7 cellular contexts compared by ENCODE assay signal in the genomic region with DNA sequence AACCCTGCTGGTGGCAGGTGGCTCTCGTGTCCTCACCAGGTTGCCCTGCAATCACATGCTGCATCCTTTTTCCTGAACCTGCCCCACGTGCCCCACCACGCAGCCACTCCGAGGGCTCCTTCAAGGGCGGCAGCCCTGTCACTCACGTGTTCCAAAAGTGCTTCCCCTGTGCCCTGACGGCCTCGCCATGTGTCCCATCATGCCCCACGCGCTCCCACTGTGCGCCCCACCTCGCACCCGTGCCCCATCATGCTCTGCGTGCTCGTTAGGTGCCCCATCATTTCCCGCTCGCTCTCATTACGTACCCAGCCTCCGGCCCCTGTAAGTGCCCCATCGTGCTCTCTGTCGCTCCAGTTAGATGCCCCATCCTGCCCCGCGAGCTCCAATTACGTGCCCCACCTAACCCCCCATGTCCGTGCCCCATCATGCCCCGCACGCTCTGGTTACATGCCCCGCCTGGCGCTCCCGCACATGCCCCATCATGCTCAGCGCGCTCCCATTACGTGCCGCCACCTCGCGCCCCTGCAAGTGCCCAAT. TPM values are rescaled to one million over a fixed set of nuclear protein-coding genes. Genes with fewer than 3 reads are reported as not detected.
"Had no signal": no experiment of that assay in that cellular context is flagged by ENCODE, and none has a peak within 500 bp of the region (broad histone marks: within the 10 kb centered on the region; RNA-seq: fewer than 3 reads in every experiment).

TSS of gene TRIM74 (minus strand) at position 487 of the 537 bp plus-strand sequence. CDS start 3,309 bp downstream, outside the sequence.

RNA-seq across cellular contexts. Expression of gene TRIM74, which starts in this region (rescaled TPM):
- total RNA-seq: cerebellum, gastrocnemius medialis, myocyte, sigmoid colon, skeletal muscle tissue, urinary bladder had no signal
- polyA plus RNA-seq: keratinocyte had no signal
